Comparison of ENCODE assay signal across 26 cellular contexts in genomic region chr12:114018669-114019068, GRCh38. TPM values are rescaled to one million over a fixed set of nuclear protein-coding genes. Genes with fewer than 3 reads are reported as not detected.
DNase-seq lines count a peak whose midpoint lies in the region; ATAC-seq and TF ChIP-seq lines count a peak whose summit lies in the region.
"Had no signal": no experiment of that assay in that cellular context is flagged by ENCODE, and none has a peak within 500 bp of the region (broad histone marks: within the 10 kb centered on the region; RNA-seq: fewer than 3 reads in every experiment).

No MANE protein-coding gene starts in this region.

- no peaks in the 10 kb centered on the region for H3F3A ChIP-seq in PC-3 (ENCODE audit: low read length, unreplicated experiment)

- BruUV-seq in PC-3 (replicated peaks; lab: Mats Ljungman, UMichigan) = no TSS peak

- no peaks in the 10 kb centered on the region for H4K20me1 ChIP-seq in PC-3 (ENCODE audit: low read length)

- H3K9ac ChIP-seq in PC-3 (ENCODE audit: low read length) = no peak overlapping the region

- H3K79me2 ChIP-seq in PC-3 (ENCODE audit: low read length) = no peaks in the 10 kb centered on the region
- H3K79me2 ChIP-seq: hepatocyte had no signal

- no peak overlapping the region for H2AFZ ChIP-seq in PC-3 (ENCODE audit: low read length)
- H2AFZ ChIP-seq: hepatocyte had no signal

- in situ Hi-C loops in brain microvascular endothelial cell (cut with HindIII; ENCODE audit: low pct_ligation_motif_present, low sequenced_read_pairs) = no loop called here

- intact Hi-C loops in PC-3 (cut with micrococcal nuclease) = loop anchor here (10.0 kb wide), 1 partner anchor 196 kb away; no protein-coding TSS in a partner anchor

- peak; percentile 94 for ATAC-seq in PC-3
- no peak for ATAC-seq in HG03460 (IDR thresholded peaks at IDR 0.05; ENCODE audit: unreplicated experiment)
- ATAC-seq: activated CD4-positive, CD25-positive, alpha-beta regulatory T cell treated with anti-CD3 and anti-CD28 coated beads, Interleukin-2, amount 50 U/mL, for 24 hours; gastrocnemius medialis; left lobe of liver had no signal

- peak; percentile 50 for DNase-seq in DMS53 (lab: John Stamatoyannopoulos, UW)
- DNase-seq in DMS53 treated with DMSO at 0.1 percent for 48 hours (lab: John Stamatoyannopoulos, UW; ENCODE audit: unreplicated experiment) = no peak
- peak; percentile 50 for DNase-seq in H4 (ENCODE audit: low spot score)
- DNase-seq in PC-3 = peak; percentile 82
- DNase-seq in fibroblast of villous mesenchyme (ENCODE audit: low read depth) = peak; percentile 3
- no peak for DNase-seq in brain microvascular endothelial cell
- DNase-seq in kidney glomerular epithelial cell (lab: John Stamatoyannopoulos, UW) = no peak
- DNase-seq: activated CD4-positive, alpha-beta memory T cell treated with anti-CD3 and anti-CD28 coated beads, Interleukin-2, amount 10 ng/mL, durations not matched to agents 7 days and 5 days; CD8-positive, alpha-beta memory T cell; cerebellar nuclear complex; DND-41; effector CD4-positive, alpha-beta T cell; erythroblast; gastrocnemius medialis; H7; mesendoderm; NCI-H82; SHP77 treated with DMSO at 0.1 percent for 48 hours; upper lobe of left lung had no signal

- H3K27me3 ChIP-seq in PC-3 (ENCODE audit: low read length) (0 out of 2 replicates have a peak, but pooled peaks cover 14% of the 10 kb centered on the region), brain microvascular endothelial cell (replicated peaks) (no peaks in the 10 kb centered on the region)
- H3K27me3 ChIP-seq: ascending aorta, gastrocnemius medialis, upper lobe of left lung had no signal

- CTCF ChIA-PET in PC-3 (lab: Charles Lee) = no interaction called here

- peaks cover 7% of the 10 kb centered on the region; the same call in 1 of the 2 replicates for H3K4me1 ChIP-seq in PC-3 (ENCODE audit: insufficient read depth, low read length)
- H3K4me1 ChIP-seq: ascending aorta, gastrocnemius medialis, upper lobe of left lung had no signal

- no peak overlapping the region for H3K27ac ChIP-seq in PC-3 (ENCODE audit: low read length)
- H3K27ac ChIP-seq in brain microvascular endothelial cell = no peak overlapping the region
- H3K27ac ChIP-seq: 22Rv1, ascending aorta, gastrocnemius medialis, hepatocyte, upper lobe of left lung had no signal

- 0 out of 2 replicates have a peak overlapping the region, but pooled peaks have one; percentile 6 for H3K4me2 ChIP-seq in PC-3 (ENCODE audit: low read length)
- H3K4me2 ChIP-seq: hepatocyte, smooth muscle cell had no signal

- H3K9me2 ChIP-seq in PC-3 (replicated peaks; ENCODE audit: low read length) = no peaks in the 10 kb centered on the region

- no peak overlapping the region for H3K4me3 ChIP-seq in PC-3 (ENCODE audit: low read length)
- H3K4me3 ChIP-seq in fibroblast of villous mesenchyme (ENCODE audit: low read depth, low read length) = no peak overlapping the region
- no peak overlapping the region for H3K4me3 ChIP-seq in brain microvascular endothelial cell (ENCODE audit: low read depth, low read length)
- H3K4me3 ChIP-seq: ascending aorta, gastrocnemius medialis, hepatocyte, smooth muscle cell, upper lobe of left lung had no signal

- H3K9me3 ChIP-seq in PC-3 (ENCODE audit: low read length) = no peaks in the 10 kb centered on the region
- H3K9me3 ChIP-seq: ascending aorta, gastrocnemius medialis, upper lobe of left lung had no signal

- H3K36me3 ChIP-seq in PC-3 (ENCODE audit: low read depth, low read length) (no peaks in the 10 kb centered on the region), brain microvascular endothelial cell (replicated peaks) (no peaks in the 10 kb centered on the region)
- H3K36me3 ChIP-seq: ascending aorta, gastrocnemius medialis, upper lobe of left lung had no signal

- POLR2A ChIA-PET in PC-3 (lab: Charles Lee; ENCODE audit: unreplicated experiment) = no interaction called here

- TF ChIP-seq CTCF in PC-3 (conservative IDR thresholded peaks at IDR 0.05; ENCODE audit: low read depth, low read length) (no peak), fibroblast of villous mesenchyme (IDR thresholded peaks at IDR 0.05; ENCODE audit: insufficient read depth, low read depth, low read length) (no peak), brain microvascular endothelial cell (IDR thresholded peaks at IDR 0.05; ENCODE audit: low read depth, low read length, missing control alignments) (no peak)

RNA-seq across cellular contexts. Expression of gene RBM19, which starts 52.5 kb away (rescaled TPM):
- total RNA-seq in H4 (2014; rRNA removed; shearing (Covaris generic)) = 9.5 and 10.8 TPM in 2 replicates
- 61.7 and 68.0 TPM in 2 replicates for total RNA-seq in PC-3 (2014; rRNA removed)
- total RNA-seq in fibroblast of villous mesenchyme = 26.8 and 29.3 TPM in 2 replicates

Comparison
In these comparisons a context has a peak if more than half of its experiments do, and no peak if none do; other contexts are left out.
1. DNase-seq: peak in DMS53 (single experiment), H4 (single experiment), PC-3 (single experiment) and fibroblast of villous mesenchyme (single experiment); none in DMS53 treated with DMSO at 0.1 percent for 48 hours (single experiment), brain microvascular endothelial cell (single experiment) and kidney glomerular epithelial cell (single experiment).